13 cellular contexts compared by ENCODE assay signal in genomic region chr3:126110431-126111125, GRCh38. TPM values are rescaled to one million over a fixed set of nuclear protein-coding genes. Genes with fewer than 3 reads are reported as not detected.
DNase-seq lines count a peak whose midpoint lies in the region; FAIRE-seq and TF ChIP-seq lines count a peak whose summit lies in the region.
"Had no signal": no experiment of that assay in that cellular context is flagged by ENCODE, and none has a peak within 500 bp of the region (broad histone marks: within the 10 kb centered on the region; RNA-seq: fewer than 3 reads in every experiment).

No MANE protein-coding gene starts in this region.

- H3K27ac ChIP-seq in colonic mucosa (no peak overlapping the region), stomach (no peak overlapping the region)
- H3K27ac ChIP-seq: RWPE1 had no signal

- H3K36me3 ChIP-seq in colonic mucosa (no peaks in the 10 kb centered on the region), stomach (peaks cover 0 to 37% (median 1%) of the 10 kb centered on the region in 4 donors)

- TF ChIP-seq CTCF in colonic mucosa (IDR thresholded peaks at IDR 0.05) (no peak), neural crest cell (conservative IDR thresholded peaks at IDR 0.05) (no peak), stomach (IDR thresholded peaks at IDR 0.05) (no peak)

- H3K9ac ChIP-seq in colonic mucosa (ENCODE audit: low read depth in 2 of 2, low read length in 2 of 2) = no peak overlapping the region

- FAIRE-seq in GM12892 (lab: Jason Lieb, UNC) (no peak), GM19239 (lab: Jason Lieb, UNC) (no peak)

- H3K4me3 ChIP-seq in colonic mucosa = no peak overlapping the region
- H3K4me3 ChIP-seq in stomach = no peak overlapping the region

- H3K9me3 ChIP-seq in colonic mucosa (no peaks in the 10 kb centered on the region), stomach (no peaks in the 10 kb centered on the region)

- H3K4me3 Mint-ChIP-seq in neural crest cell = no peak overlapping the region

- intact Hi-C loops in colonic mucosa (cut with DNase I) = no loop called here
- intact Hi-C loops in stomach (cut with DNase I; ENCODE audit: low total_unique reads) = no loop called here

- TF ChIP-seq EP300 in stomach (IDR thresholded peaks at IDR 0.05) = no peak

- no peaks in the 10 kb centered on the region for H3K27me3 Mint-ChIP-seq in neural crest cell (ENCODE audit: low read depth)

- no peaks in the 10 kb centered on the region for H3K27me3 ChIP-seq in colonic mucosa
- H3K27me3 ChIP-seq in stomach = no peaks in the 10 kb centered on the region

- H3K4me1 Mint-ChIP-seq in neural crest cell = peaks cover 20% of the 10 kb centered on the region

- no peaks in the 10 kb centered on the region for H3K36me3 Mint-ChIP-seq in neural crest cell (ENCODE audit: low read depth)

- H3K27ac Mint-ChIP-seq in neural crest cell (ENCODE audit: unreplicated experiment) = peak overlapping the region; percentile 78

- H3K4me1 ChIP-seq in colonic mucosa (no peaks in the 10 kb centered on the region), stomach (no peaks in the 10 kb centered on the region)

- TF ChIP-seq POLR2A in GM12892 (IDR thresholded peaks at IDR 0.05; ENCODE audit: low read depth, low read length) (no peak), stomach (IDR thresholded peaks at IDR 0.05) (no peak)

- DNase-seq in GM12892 (ENCODE audit: insufficient read length) = peak; percentile 7
- DNase-seq in colonic mucosa = peak; percentile 10
- DNase-seq in neural crest cell (ENCODE audit: low read depth, low spot score) = no peak
- DNase-seq in stomach = peak; percentile 11
- DNase-seq in stimulated activated CD4-positive, alpha-beta T cell treated with anti-CD3 and anti-CD28 coated beads, Interleukin-1b, Interleukin-23, amount 100 ng/mL, for 48 hours = no peak
- no peak for DNase-seq in GM19239 (ENCODE audit: insufficient read length, low spot score)
- no peak for DNase-seq in NCI-H1092 (lab: John Stamatoyannopoulos, UW)
- DNase-seq: ACHN, NCI-H1417, NCI-H1930, NCI-H2171 treated with DMSO at 0.1 percent for 48 hours, NCI-H774 had no signal

- 84 to 90% (median 85%) methylated on average over 11 to 12 of the region's 12 CpGs for WGBS in stomach, 5 donors

- no peaks in the 10 kb centered on the region for H3K9me3 Mint-ChIP-seq in neural crest cell

RNA-seq across cellular contexts. Expression of gene SLC41A3, which starts 26.7 kb away (rescaled TPM):
- 15.4 TPM for polyA plus RNA-seq in GM12892 (2012; ENCODE audit: missing spikeins)
- total RNA-seq in colonic mucosa = 10 to 100 TPM; 27.6 to 33.1 TPM
- 58.1 and 58.8 TPM in 2 replicates for total RNA-seq in neural crest cell
- total RNA-seq in stomach = 10 to 100 TPM; 27.7 to 81.7 (median 43.6) TPM
- 10 to 100 TPM; 15.4 to 23.5 (median 18.0) TPM for polyA plus RNA-seq in stomach

Comparison
In these comparisons a context has a peak if more than half of its experiments do, and no peak if none do; other contexts are left out.
1. DNase-seq: peak in GM12892 (single experiment), colonic mucosa (single experiment) and stomach (single experiment); none in neural crest cell (single experiment), stimulated activated CD4-positive, alpha-beta T cell treated with anti-CD3 and anti-CD28 coated beads, Interleukin-1b, Interleukin-23, amount 100 ng/mL, for 48 hours (single experiment), GM19239 (single experiment) and NCI-H1092 (single experiment).